ENCODE assay signal across 10 cellular contexts in genomic region chr2:12918841-12919445, GRCh38.
A peak's percentile ranks its signal among the peaks of the same experiment; 100 is the strongest.
DNase-seq lines count a peak whose midpoint lies in the region; ATAC-seq, FAIRE-seq and TF ChIP-seq lines count a peak whose summit lies in the region.
"Had no signal": no experiment of that assay in that cellular context is flagged by ENCODE, and none has a peak within 500 bp of the region (broad histone marks: within the 10 kb centered on the region; RNA-seq: fewer than 3 reads in every experiment).

No MANE protein-coding gene starts in this region.

- TF ChIP-seq POLR2A in spleen (IDR thresholded peaks at IDR 0.05) (no peak), erythroblast (IDR thresholded peaks at IDR 0.05; ENCODE audit: low read length) (no peak)

- no peaks in the 10 kb centered on the region for H3K36me3 ChIP-seq in bronchial epithelial cell (ENCODE audit: control insufficient read depth, insufficient read depth, low read length)
- H3K36me3 ChIP-seq in spleen: no peaks in the 10 kb centered on the region
- H3K36me3 ChIP-seq: neutrophil had no signal

- no peak for FAIRE-seq in bronchial epithelial cell (lab: Jason Lieb, UNC)

- TF ChIP-seq CTCF in bronchial epithelial cell (IDR thresholded peaks at IDR 0.05; ENCODE audit: insufficient read depth, low read length, severe bottlenecking) (no peak), spleen (IDR thresholded peaks at IDR 0.05 in 8 of 11, conservative IDR thresholded peaks at IDR 0.05 in 3 of 11) (no peak)

- H3K4me3 ChIP-seq in bronchial epithelial cell (ENCODE audit: low read depth, low read length): no peak overlapping the region
- H3K4me3 ChIP-seq in spleen: no peak overlapping the region

- H3K4me3 Mint-ChIP-seq in T-helper 2 cell treated with Interferon-gamma antibody and Interleukin-4, amounts not matched to agents 5 μg/mL and 100 μg/mL, for 36 hours: no peak overlapping the region

- WGBS in spleen, 5 donors: 67 to 73% (median 69%) methylated on average over 7 of the region's 7 CpGs

- no peaks in the 10 kb centered on the region for H3K4me1 ChIP-seq in spleen

- intact Hi-C loops in spleen (cut with DNase I; ENCODE audit: low total_unique reads): no loop called here

- H3K27me3 ChIP-seq in bronchial epithelial cell (ENCODE audit: control insufficient read depth, insufficient read depth, low read length) (no peaks in the 10 kb centered on the region), spleen (replicated peaks in 1 of 7) (no peaks in the 10 kb centered on the region)
- H3K27me3 ChIP-seq: neutrophil had no signal

- H3K27ac ChIP-seq in spleen: peak overlapping the region in 7 of 8 donors; percentile 5 to 57 (median 40)
- H3K27ac ChIP-seq: neutrophil had no signal

- H3K4me1 Mint-ChIP-seq in T-helper 2 cell treated with Interferon-gamma antibody and Interleukin-4, amounts not matched to agents 5 μg/mL and 100 μg/mL, for 36 hours (ENCODE audit: low read depth): no peaks in the 10 kb centered on the region

- no peaks in the 10 kb centered on the region for H3K9me3 Mint-ChIP-seq in T-helper 2 cell treated with Interferon-gamma antibody and Interleukin-4, amounts not matched to agents 5 μg/mL and 100 μg/mL, for 36 hours

- DNase-seq in HCEC 1CT (peak; percentile 41), bronchial epithelial cell (ENCODE audit: low read depth) (peak; percentile 29), left lobe of liver (ENCODE audit: low spot score) (no peak), spleen (no peak), NCI-H1105 (lab: John Stamatoyannopoulos, UW) (no peak), erythroblast (lab: John Stamatoyannopoulos, UW) (no peak)
- DNase-seq in T-helper 2 cell treated with Interferon-gamma antibody and Interleukin-4, amounts not matched to agents 5 μg/mL and 100 μg/mL, for 36 hours (ENCODE audit: low spot score): no peak
- DNase-seq: DMS153 had no signal

- H3K27me3 Mint-ChIP-seq in T-helper 2 cell treated with Interferon-gamma antibody and Interleukin-4, amounts not matched to agents 5 μg/mL and 100 μg/mL, for 36 hours (ENCODE audit: low read depth): peaks cover 32% of the 10 kb centered on the region

- ATAC-seq in left lobe of liver (peak; percentile 20), GM18861 (IDR thresholded peaks at IDR 0.05; ENCODE audit: unreplicated experiment) (no peak)

- no peak overlapping the region for H3K27ac Mint-ChIP-seq in T-helper 2 cell treated with Interferon-gamma antibody and Interleukin-4, amounts not matched to agents 5 μg/mL and 100 μg/mL, for 36 hours

- no peaks in the 10 kb centered on the region for H3K36me3 Mint-ChIP-seq in T-helper 2 cell treated with Interferon-gamma antibody and Interleukin-4, amounts not matched to agents 5 μg/mL and 100 μg/mL, for 36 hours (ENCODE audit: low read depth)

- no peaks in the 10 kb centered on the region for H3K9me3 ChIP-seq in spleen
- H3K9me3 ChIP-seq: neutrophil had no signal

Comparison
In these comparisons a context has a peak if more than half of its experiments do, and no peak if none do; other contexts are left out.
1. DNase-seq: peak in HCEC 1CT (single experiment) and bronchial epithelial cell (single experiment); none in left lobe of liver (single experiment), spleen (single experiment), NCI-H1105 (single experiment), T-helper 2 cell treated with Interferon-gamma antibody and Interleukin-4, amounts not matched to agents 5 μg/mL and 100 μg/mL, for 36 hours (single experiment) and erythroblast (0 of 2).